11 cellular contexts compared by ENCODE assay signal in genomic region chr3:125644036-125645025, GRCh38. TPM values are rescaled to one million over a fixed set of nuclear protein-coding genes. Genes with fewer than 3 reads are reported as not detected.
A peak's percentile ranks its signal among the peaks of the same experiment; 100 is the strongest.
DNase-seq lines count a peak whose midpoint lies in the region; ATAC-seq, FAIRE-seq and TF ChIP-seq lines count a peak whose summit lies in the region.
"Had no signal": no experiment of that assay in that cellular context is flagged by ENCODE, and none has a peak within 500 bp of the region (broad histone marks: within the 10 kb centered on the region; RNA-seq: fewer than 3 reads in every experiment).

No MANE protein-coding gene starts in this region.

- H3K79me2 ChIP-seq in GM23248 (ENCODE audit: insufficient read depth) (no peaks in the 10 kb centered on the region), K562 (ENCODE audit: control insufficient read depth, insufficient read depth, low read length) (no peaks in the 10 kb centered on the region)

- 50 to 56% methylated on average over 10 of the region's 10 CpGs for WGBS in GM23248 (ENCODE audit: low coverage in 1 of 2, low lambda C conversion rate in 2 of 2, missing lambda C conversion rate in 2 of 2), 2 experiments
- under 1% methylated on average over 10 of the region's 10 CpGs for WGBS in K562 (ENCODE audit: insufficient coverage, low coverage, missing lambda C conversion rate)
- 75 to 88% (median 80%) methylated on average over 9 to 10 of the region's 10 CpGs for WGBS in spleen, 5 donors

- no peak for FAIRE-seq in K562 (lab: Jason Lieb, UNC)
- FAIRE-seq: GM18507 had no signal

- BruUV-seq in K562 (replicated peaks; lab: Mats Ljungman, UMichigan) = no TSS peak

- no peak for TF ChIP-seq EP300 in K562 (IDR thresholded peaks at IDR 0.05; ENCODE audit: low read length)

- no peak for TF ChIP-seq POLR2A in K562 (conservative IDR thresholded peaks at IDR 0.05)
- TF ChIP-seq POLR2A in gastrocnemius medialis (IDR thresholded peaks at IDR 0.05) = peak; percentile 44 to 46
- TF ChIP-seq POLR2A in spleen (IDR thresholded peaks at IDR 0.05) = no peak

- H3K9me3 ChIP-seq in GM23248 (ENCODE audit: low read depth) (no peaks in the 10 kb centered on the region), K562 (replicated peaks; ENCODE audit: control insufficient read depth, insufficient read depth, low read depth, low read length) (no peaks in the 10 kb centered on the region), gastrocnemius medialis (no peaks in the 10 kb centered on the region), spleen (no peaks in the 10 kb centered on the region), HAP-1 (no peaks in the 10 kb centered on the region)

- ATAC-seq in K562 (no peak), gastrocnemius medialis (peak; percentile 79 to 87), GM18498 (IDR thresholded peaks at IDR 0.05; ENCODE audit: unreplicated experiment) (no peak)

- no peak overlapping the region for H3K4me2 ChIP-seq in GM23248 (ENCODE audit: unreplicated experiment)
- no peak overlapping the region for H3K4me2 ChIP-seq in K562 (ENCODE audit: insufficient read depth, low read length)

- DNase-seq in GM23248 = peak; percentile 61
- DNase-seq in K562 (ENCODE audit: extremely low read depth in 1 of 4, low spot score in 3 of 4) = no peak
- peak; percentile 7 to 68 for DNase-seq in hippocampal formation (lab: John Stamatoyannopoulos, UW)
- DNase-seq in gastrocnemius medialis = peak; percentile 48 to 70
- DNase-seq in spleen = no peak
- DNase-seq in HAP-1 (ENCODE audit: low spot score in 2 of 2) = no peak
- DNase-seq in activated CD4-positive, CD25-positive, alpha-beta regulatory T cell treated with anti-CD3 and anti-CD28 coated beads, Interleukin-2, amount 50 U/mL, for 72 hours = no peak
- DNase-seq: activated T-cell treated with anti-CD3 and anti-CD28 coated beads, Interleukin-2, amount 50 U/mL, for 24 hours had no signal

- TF ChIP-seq RAD21 in K562 (CRISPR knock-in tag; conservative IDR thresholded peaks at IDR 0.05 in 1 of 2, IDR thresholded peaks at IDR 0.05 in 1 of 2) = no peak

- no peak overlapping the region for H3K4me3 ChIP-seq in GM23248
- H3K4me3 ChIP-seq in K562 = no peak overlapping the region
- H3K4me3 ChIP-seq in gastrocnemius medialis = no peak overlapping the region
- H3K4me3 ChIP-seq in spleen = no peak overlapping the region
- no peak overlapping the region for H3K4me3 ChIP-seq in HAP-1
- H3K4me3 ChIP-seq: coronary artery had no signal

- in situ Hi-C loops in GM23248 (cut with MboI) (no loop called here), K562 (cut with MboI) (loop anchor here (10.0 kb wide), 1 partner anchor 1500 kb away; no protein-coding TSS in a partner anchor), gastrocnemius medialis (cut with MboI; ENCODE audit: low sequenced_read_pairs in 4 of 4) (loop anchor here in 1 of 4 donors (5.0 kb wide), 1 partner anchor 52 kb away; no protein-coding TSS in a partner anchor), HAP-1 (cut with MboI; ENCODE audit: low sequenced_read_pairs) (no loop called here)

- H3K27me3 ChIP-seq in GM23248 (replicated peaks; ENCODE audit: insufficient read depth) = no peaks in the 10 kb centered on the region
- peaks cover 0 to 4% of the 10 kb centered on the region in 2 experiments; a peak in 1 of 5 replicates for H3K27me3 ChIP-seq in K562 (ENCODE audit: control insufficient read depth in 2 of 2, insufficient read depth in 2 of 2, low read length in 2 of 2)
- H3K27me3 ChIP-seq in gastrocnemius medialis = no peaks in the 10 kb centered on the region
- H3K27me3 ChIP-seq in spleen (replicated peaks in 1 of 7) = no peaks in the 10 kb centered on the region
- H3K27me3 ChIP-seq in HAP-1 (ENCODE audit: low read depth) = no peaks in the 10 kb centered on the region

- no peaks in the 10 kb centered on the region for H3F3A ChIP-seq in GM23248 (ENCODE audit: insufficient read depth)

- H3K9me1 ChIP-seq in K562 (ENCODE audit: control insufficient read depth, insufficient read depth, low read length) = no peaks in the 10 kb centered on the region

- POLR2A ChIA-PET in K562 (lab: Yijun Ruan, JAX) = interaction anchor here (0.6 kb wide), 1 partner anchor 978 kb away, joined by 3 read pairs; no protein-coding TSS in a partner anchor

- H3K9ac ChIP-seq in GM23248 (no peak overlapping the region), K562 (ENCODE audit: insufficient read depth in 1 of 2, low read depth in 2 of 2, low read length in 2 of 2) (no peak overlapping the region)

- TF ChIP-seq CTCF in K562 (IDR thresholded peaks at IDR 0.05 in 2 of 3, conservative IDR thresholded peaks at IDR 0.05 in 1 of 3; ENCODE audit: insufficient read depth in 2 of 3, low read depth in 1 of 3, low read length in 3 of 3) = no peak
- no peak for TF ChIP-seq CTCF in gastrocnemius medialis (IDR thresholded peaks at IDR 0.05 in 4 of 5, conservative IDR thresholded peaks at IDR 0.05 in 1 of 5)
- no peak for TF ChIP-seq CTCF in spleen (IDR thresholded peaks at IDR 0.05 in 8 of 11, conservative IDR thresholded peaks at IDR 0.05 in 3 of 11)

- no peaks in the 10 kb centered on the region for H3K9me2 ChIP-seq in GM23248 (ENCODE audit: insufficient read depth)

- H3K4me1 ChIP-seq in GM23248 (ENCODE audit: insufficient read depth) = no peaks in the 10 kb centered on the region
- no peaks in the 10 kb centered on the region for H3K4me1 ChIP-seq in K562 (replicated peaks in 1 of 2; ENCODE audit: control insufficient read depth in 2 of 2, insufficient read depth in 2 of 2, low read length in 2 of 2)
- H3K4me1 ChIP-seq in gastrocnemius medialis = peaks cover 18 to 30% of the 10 kb centered on the region in 2 donors
- no peaks in the 10 kb centered on the region for H3K4me1 ChIP-seq in spleen
- peaks cover 8% of the 10 kb centered on the region for H3K4me1 ChIP-seq in HAP-1

- no peaks in the 10 kb centered on the region for H3K36me3 ChIP-seq in GM23248 (ENCODE audit: low read depth)
- H3K36me3 ChIP-seq in K562 (ENCODE audit: control insufficient read depth, insufficient read depth, low read length) = no peaks in the 10 kb centered on the region
- no peaks in the 10 kb centered on the region for H3K36me3 ChIP-seq in gastrocnemius medialis
- no peaks in the 10 kb centered on the region for H3K36me3 ChIP-seq in spleen
- H3K36me3 ChIP-seq in HAP-1 (replicated peaks) = no peaks in the 10 kb centered on the region

- H3K27ac ChIP-seq in GM23248 (no peak overlapping the region), K562 (ENCODE audit: extremely low read depth, low read depth, low read length) (no peak overlapping the region), gastrocnemius medialis (peak overlapping the region; percentile 82 to 90 (median 84)), spleen (no peak overlapping the region)

- H4K20me1 ChIP-seq in GM23248 (ENCODE audit: insufficient read depth) (no peaks in the 10 kb centered on the region), K562 (replicated peaks; ENCODE audit: control insufficient read depth, insufficient read depth, low read length) (no peaks in the 10 kb centered on the region)

- intact Hi-C loops in K562 (cut with micrococcal nuclease) = no loop called here
- intact Hi-C loops in gastrocnemius medialis (cut with DNase I; ENCODE audit: low total_unique reads) = loop anchor here (1.0 to 2.0 kb wide), 2 partner anchors 19 to 50 kb away; partner anchors contain the start of gene OSBPL11
- intact Hi-C loops in spleen (cut with DNase I; ENCODE audit: low total_unique reads) = no loop called here

- CTCF ChIA-PET in K562 (lab: Yijun Ruan, JAX; ENCODE audit: low intra/inter-chr PET ratio) = no interaction called here

- H2AFZ ChIP-seq in GM23248 = no peak overlapping the region
- H2AFZ ChIP-seq in K562 (ENCODE audit: low read depth, low read length) = no peak overlapping the region

TF ChIP-seq in K562, 482 proteins besides CTCF, POLR2A, EP300 and RAD21 (continues in another document):
- no peak for TF ChIP-seq BRD9 (IDR thresholded peaks at IDR 0.05; ENCODE audit: low read depth, partially characterized antibody)
- TF ChIP-seq, protein P1, sequence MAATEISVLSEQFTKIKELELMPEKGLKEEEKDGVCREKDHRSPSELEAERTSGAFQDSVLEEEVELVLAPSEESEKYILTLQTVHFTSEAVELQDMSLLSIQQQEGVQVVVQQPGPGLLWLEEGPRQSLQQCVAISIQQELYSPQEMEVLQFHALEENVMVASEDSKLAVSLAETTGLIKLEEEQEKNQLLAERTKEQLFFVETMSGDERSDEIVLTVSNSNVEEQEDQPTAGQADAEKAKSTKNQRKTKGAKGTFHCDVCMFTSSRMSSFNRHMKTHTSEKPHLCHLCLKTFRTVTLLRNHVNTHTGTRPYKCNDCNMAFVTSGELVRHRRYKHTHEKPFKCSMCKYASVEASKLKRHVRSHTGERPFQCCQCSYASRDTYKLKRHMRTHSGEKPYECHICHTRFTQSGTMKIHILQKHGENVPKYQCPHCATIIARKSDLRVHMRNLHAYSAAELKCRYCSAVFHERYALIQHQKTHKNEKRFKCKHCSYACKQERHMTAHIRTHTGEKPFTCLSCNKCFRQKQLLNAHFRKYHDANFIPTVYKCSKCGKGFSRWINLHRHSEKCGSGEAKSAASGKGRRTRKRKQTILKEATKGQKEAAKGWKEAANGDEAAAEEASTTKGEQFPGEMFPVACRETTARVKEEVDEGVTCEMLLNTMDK (IDR thresholded peaks at IDR 0.05; ENCODE audit: borderline replicate concordance, insufficient read depth, low read depth, low read length, poor library complexity, severe bottlenecking) = no peak

RNA-seq across cellular contexts. Expression of gene OSBPL11, which starts 49.0 kb away (rescaled TPM):
- total RNA-seq in GM23248 (2014; rRNA removed; shearing (Covaris generic)) = 11.4 and 13.2 TPM in 2 replicates
- 6.6 and 7.2 TPM in 2 replicates for polyA plus RNA-seq in GM23248 (2016; fragmentation: Nextera tagmentation; extraction: Ambion mirVana)
- total RNA-seq in K562 (2011; cell fraction: chromatin; rRNA removed; ENCODE audit: low replicate concordance) = 2.5 and 6.6 TPM in 2 replicates
- 1.8 and 2.1 TPM in 2 replicates for total RNA-seq in K562 (2011; cell fraction: nucleolus; rRNA removed)
- 2.9 and 3.1 TPM in 2 replicates for total RNA-seq in K562 (2011; cell fraction: nucleoplasm; rRNA removed)
- total RNA-seq in K562 (2014; rRNA removed) = 1.8 and 2.1 TPM in 2 replicates
- 4.1 and 4.7 TPM in 2 replicates for total RNA-seq in K562 (2014; rRNA removed; fragmentation: Illumina TruSeq; extraction: Trizol)
- total RNA-seq in K562 (2015; rRNA removed; fragmentation: Illumina TruSeq; extraction: Trizol) = 4.0 and 4.1 TPM in 2 replicates
- 4.3 and 4.6 TPM in 2 replicates for total RNA-seq in K562 (2021)
- 3.1 and 3.2 TPM in 2 replicates for polyA plus RNA-seq in K562 (2011; rRNA removed)
- polyA plus RNA-seq in K562 (2011; cell fraction: cytosol; rRNA removed) = 0.67 and 1.9 TPM in 2 replicates
- polyA plus RNA-seq in K562 (2011; cell fraction: nucleus; rRNA removed) = 1.00 and 1.3 TPM in 2 replicates
- 2.5 and 3.5 TPM in 2 replicates for polyA plus RNA-seq in K562 (2012)
- 4.0 and 5.0 TPM in 2 replicates for polyA plus RNA-seq in K562 (2014; fragmentation: Illumina TruSeq; extraction: Trizol)
- 1 to 10 TPM; 2.4 to 2.9 TPM for polyA plus RNA-seq in K562 (2014; fragmentation: Nextera tagmentation; extraction: Ambion mirVana)
- 2.1 and 2.5 TPM in 2 replicates for polyA plus RNA-seq in K562 (2014; rRNA removed)
- 9.7 and 12.1 TPM in 2 replicates for polyA minus RNA-seq in K562 (2011; rRNA and poly(A)+ RNA removed)
- 2.5 and 3.1 TPM in 2 replicates for polyA minus RNA-seq in K562 (2011; cell fraction: cytosol; rRNA and poly(A)+ RNA removed)
- 0.94 and 1.3 TPM in 2 replicates for polyA minus RNA-seq in K562 (2011; cell fraction: nucleus; rRNA and poly(A)+ RNA removed)
- 100 to 1,000 TPM in 1 of 4 donors, 10 to 100 TPM in 3; 43.3 to 115 (median 78.9) TPM for total RNA-seq in gastrocnemius medialis
- total RNA-seq in spleen = 10 to 100 TPM; 25.0 to 32.3 (median 28.5) TPM
- polyA plus RNA-seq in spleen = 10 to 100 TPM in 1 of 3 donors, 1 to 10 TPM in 2; 9.6 to 11.9 (median 9.9) TPM

Comparison
In these comparisons a context has a peak if more than half of its experiments do, and no peak if none do; other contexts are left out.
1. DNase-seq: peak in GM23248 (single experiment), hippocampal formation (2 of 2) and gastrocnemius medialis (2 of 2); none in K562 (0 of 4), spleen (single experiment), HAP-1 (0 of 2) and activated CD4-positive, CD25-positive, alpha-beta regulatory T cell treated with anti-CD3 and anti-CD28 coated beads, Interleukin-2, amount 50 U/mL, for 72 hours (single experiment).
2. H3K27ac ChIP-seq: peak in gastrocnemius medialis (4 of 4); none in GM23248 (single experiment), K562 (single experiment) and spleen (0 of 8).
3. ATAC-seq: peak in gastrocnemius medialis (2 of 2); none in K562 (single experiment) and GM18498 (single experiment).
4. POLR2A ChIP-seq: peak in gastrocnemius medialis (2 of 2); none in K562 (single experiment) and spleen (0 of 3).